Comparison of ENCODE assay signal across 1 cellular context in the genomic region with DNA sequence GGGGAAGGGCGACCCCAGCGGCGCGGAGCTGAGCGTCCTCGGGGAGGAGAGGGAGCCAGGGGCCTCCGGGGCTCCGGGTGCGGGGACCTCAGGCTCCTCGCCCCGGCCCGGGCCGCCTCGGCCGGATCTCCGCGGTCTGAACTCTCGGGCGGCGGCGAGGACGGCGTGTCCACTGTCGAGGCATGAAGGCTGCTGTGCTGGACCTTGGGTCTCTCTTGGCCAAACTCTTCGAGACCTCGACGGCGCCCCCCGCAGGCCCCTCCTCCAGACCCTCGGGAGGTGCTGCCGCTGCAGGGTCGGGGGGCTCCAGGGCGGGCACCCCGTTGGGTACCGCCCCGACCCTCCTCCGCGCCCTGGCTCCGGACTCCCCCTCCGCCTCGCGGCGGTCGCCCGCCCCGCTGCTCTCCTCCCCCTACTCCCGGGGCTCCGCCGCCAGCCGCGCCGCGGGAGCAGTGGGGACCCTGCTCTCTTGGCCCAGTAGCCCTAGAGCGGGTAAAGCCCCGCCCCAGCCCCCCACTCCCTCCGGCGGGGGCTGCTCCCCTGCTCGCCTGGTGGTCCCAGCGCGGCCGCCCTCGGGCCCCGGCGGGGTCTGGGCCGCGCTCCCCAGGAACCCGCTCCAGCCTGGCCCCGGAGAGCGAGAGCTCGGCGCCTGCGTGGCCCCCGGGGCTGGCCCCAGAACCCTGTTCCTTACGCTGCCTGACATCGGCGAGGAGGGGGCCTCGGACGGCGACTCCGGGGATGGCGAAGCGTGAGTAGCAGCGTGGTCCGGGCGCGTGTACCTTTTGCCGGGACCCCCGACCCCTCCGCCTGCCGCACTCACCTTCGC.
A peak's percentile ranks its signal among the peaks of the same experiment; 100 is the strongest.
TF ChIP-seq lines count a peak whose summit lies in the region.

No MANE protein-coding gene starts in this region.

TF ChIP-seq in WTC11, 78 proteins besides CTCF, POLR2A, EP300 and RAD21 (continued from another document):
- TF ChIP-seq, protein P1, sequence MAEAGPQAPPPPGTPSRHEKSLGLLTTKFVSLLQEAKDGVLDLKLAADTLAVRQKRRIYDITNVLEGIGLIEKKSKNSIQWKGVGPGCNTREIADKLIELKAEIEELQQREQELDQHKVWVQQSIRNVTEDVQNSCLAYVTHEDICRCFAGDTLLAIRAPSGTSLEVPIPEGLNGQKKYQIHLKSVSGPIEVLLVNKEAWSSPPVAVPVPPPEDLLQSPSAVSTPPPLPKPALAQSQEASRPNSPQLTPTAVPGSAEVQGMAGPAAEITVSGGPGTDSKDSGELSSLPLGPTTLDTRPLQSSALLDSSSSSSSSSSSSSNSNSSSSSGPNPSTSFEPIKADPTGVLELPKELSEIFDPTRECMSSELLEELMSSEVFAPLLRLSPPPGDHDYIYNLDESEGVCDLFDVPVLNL (CRISPR knock-in tag; IDR thresholded peaks at IDR 0.05; ENCODE audit: borderline replicate concordance, low read depth): no peak
- TF ChIP-seq MYBL2 (CRISPR knock-in tag; IDR thresholded peaks at IDR 0.05) (0 out of 2 replicates have a peak, but pooled peaks have one; percentile 31), GABPB1 (CRISPR knock-in tag; IDR thresholded peaks at IDR 0.05) (no peak), SOX15 (CRISPR knock-in tag; IDR thresholded peaks at IDR 0.05) (no peak), ZNF396 (CRISPR knock-in tag; IDR thresholded peaks at IDR 0.05; ENCODE audit: borderline replicate concordance) (no peak), NFATC4 (CRISPR knock-in tag; IDR thresholded peaks at IDR 0.05) (no peak), ELF4 (CRISPR knock-in tag; IDR thresholded peaks at IDR 0.05; ENCODE audit: low read depth) (no peak), GTF2I (CRISPR knock-in tag; conservative IDR thresholded peaks at IDR 0.05) (no peak), TEAD4 (CRISPR knock-in tag; IDR thresholded peaks at IDR 0.05) (no peak), SP1 (CRISPR knock-in tag; conservative IDR thresholded peaks at IDR 0.05) (no peak), ZNF416 (CRISPR knock-in tag; IDR thresholded peaks at IDR 0.05) (no peak), TEAD1 (CRISPR knock-in tag; IDR thresholded peaks at IDR 0.05) (0 out of 2 replicates have a peak, but pooled peaks have one; percentile 16), KAT7 (CRISPR knock-in tag; IDR thresholded peaks at IDR 0.05; ENCODE audit: borderline replicate concordance) (no peak; the same call in 1 of the 2 replicates), NR3C1 (CRISPR knock-in tag; conservative IDR thresholded peaks at IDR 0.05; ENCODE audit: low read depth) (no peak), FOXK1 (CRISPR knock-in tag; IDR thresholded peaks at IDR 0.05) (peak; percentile 27; the same call in 1 of the 2 replicates), EMX1 (CRISPR knock-in tag; IDR thresholded peaks at IDR 0.05) (no peak), JAZF1 (CRISPR knock-in tag; IDR thresholded peaks at IDR 0.05) (no peak), ESRRA (CRISPR knock-in tag; IDR thresholded peaks at IDR 0.05; ENCODE audit: borderline replicate concordance) (peak; percentile 41; the same call in 1 of the 2 replicates), ZNF219 (CRISPR knock-in tag; IDR thresholded peaks at IDR 0.05; ENCODE audit: borderline replicate concordance) (peak; percentile 17; the same call in 1 of the 2 replicates), ZNF317 (CRISPR knock-in tag; IDR thresholded peaks at IDR 0.05; ENCODE audit: borderline replicate concordance, low read depth) (peak; percentile 34; the same call in 1 of the 2 replicates), TCF7 (CRISPR knock-in tag; IDR thresholded peaks at IDR 0.05; ENCODE audit: low read depth) (no peak), RORB (CRISPR knock-in tag; IDR thresholded peaks at IDR 0.05) (no peak), FOXP1 (CRISPR knock-in tag; IDR thresholded peaks at IDR 0.05; ENCODE audit: borderline replicate concordance) (peak; percentile 76), ZNF423 (CRISPR knock-in tag; IDR thresholded peaks at IDR 0.05) (peak; percentile 31; the same call in 1 of the 2 replicates), SMAD4 (CRISPR knock-in tag; IDR thresholded peaks at IDR 0.05) (no peak), ETV6 (CRISPR knock-in tag; IDR thresholded peaks at IDR 0.05) (no peak), ZNF121 (CRISPR knock-in tag; IDR thresholded peaks at IDR 0.05) (0 out of 2 replicates have a peak, but pooled peaks have one; percentile 1)
- TF ChIP-seq, protein P2, sequence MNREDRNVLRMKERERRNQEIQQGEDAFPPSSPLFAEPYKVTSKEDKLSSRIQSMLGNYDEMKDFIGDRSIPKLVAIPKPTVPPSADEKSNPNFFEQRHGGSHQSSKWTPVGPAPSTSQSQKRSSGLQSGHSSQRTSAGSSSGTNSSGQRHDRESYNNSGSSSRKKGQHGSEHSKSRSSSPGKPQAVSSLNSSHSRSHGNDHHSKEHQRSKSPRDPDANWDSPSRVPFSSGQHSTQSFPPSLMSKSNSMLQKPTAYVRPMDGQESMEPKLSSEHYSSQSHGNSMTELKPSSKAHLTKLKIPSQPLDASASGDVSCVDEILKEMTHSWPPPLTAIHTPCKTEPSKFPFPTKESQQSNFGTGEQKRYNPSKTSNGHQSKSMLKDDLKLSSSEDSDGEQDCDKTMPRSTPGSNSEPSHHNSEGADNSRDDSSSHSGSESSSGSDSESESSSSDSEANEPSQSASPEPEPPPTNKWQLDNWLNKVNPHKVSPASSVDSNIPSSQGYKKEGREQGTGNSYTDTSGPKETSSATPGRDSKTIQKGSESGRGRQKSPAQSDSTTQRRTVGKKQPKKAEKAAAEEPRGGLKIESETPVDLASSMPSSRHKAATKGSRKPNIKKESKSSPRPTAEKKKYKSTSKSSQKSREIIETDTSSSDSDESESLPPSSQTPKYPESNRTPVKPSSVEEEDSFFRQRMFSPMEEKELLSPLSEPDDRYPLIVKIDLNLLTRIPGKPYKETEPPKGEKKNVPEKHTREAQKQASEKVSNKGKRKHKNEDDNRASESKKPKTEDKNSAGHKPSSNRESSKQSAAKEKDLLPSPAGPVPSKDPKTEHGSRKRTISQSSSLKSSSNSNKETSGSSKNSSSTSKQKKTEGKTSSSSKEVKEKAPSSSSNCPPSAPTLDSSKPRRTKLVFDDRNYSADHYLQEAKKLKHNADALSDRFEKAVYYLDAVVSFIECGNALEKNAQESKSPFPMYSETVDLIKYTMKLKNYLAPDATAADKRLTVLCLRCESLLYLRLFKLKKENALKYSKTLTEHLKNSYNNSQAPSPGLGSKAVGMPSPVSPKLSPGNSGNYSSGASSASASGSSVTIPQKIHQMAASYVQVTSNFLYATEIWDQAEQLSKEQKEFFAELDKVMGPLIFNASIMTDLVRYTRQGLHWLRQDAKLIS (CRISPR knock-in tag; IDR thresholded peaks at IDR 0.05; ENCODE audit: borderline replicate concordance): no peak
- TF ChIP-seq, protein P3, sequence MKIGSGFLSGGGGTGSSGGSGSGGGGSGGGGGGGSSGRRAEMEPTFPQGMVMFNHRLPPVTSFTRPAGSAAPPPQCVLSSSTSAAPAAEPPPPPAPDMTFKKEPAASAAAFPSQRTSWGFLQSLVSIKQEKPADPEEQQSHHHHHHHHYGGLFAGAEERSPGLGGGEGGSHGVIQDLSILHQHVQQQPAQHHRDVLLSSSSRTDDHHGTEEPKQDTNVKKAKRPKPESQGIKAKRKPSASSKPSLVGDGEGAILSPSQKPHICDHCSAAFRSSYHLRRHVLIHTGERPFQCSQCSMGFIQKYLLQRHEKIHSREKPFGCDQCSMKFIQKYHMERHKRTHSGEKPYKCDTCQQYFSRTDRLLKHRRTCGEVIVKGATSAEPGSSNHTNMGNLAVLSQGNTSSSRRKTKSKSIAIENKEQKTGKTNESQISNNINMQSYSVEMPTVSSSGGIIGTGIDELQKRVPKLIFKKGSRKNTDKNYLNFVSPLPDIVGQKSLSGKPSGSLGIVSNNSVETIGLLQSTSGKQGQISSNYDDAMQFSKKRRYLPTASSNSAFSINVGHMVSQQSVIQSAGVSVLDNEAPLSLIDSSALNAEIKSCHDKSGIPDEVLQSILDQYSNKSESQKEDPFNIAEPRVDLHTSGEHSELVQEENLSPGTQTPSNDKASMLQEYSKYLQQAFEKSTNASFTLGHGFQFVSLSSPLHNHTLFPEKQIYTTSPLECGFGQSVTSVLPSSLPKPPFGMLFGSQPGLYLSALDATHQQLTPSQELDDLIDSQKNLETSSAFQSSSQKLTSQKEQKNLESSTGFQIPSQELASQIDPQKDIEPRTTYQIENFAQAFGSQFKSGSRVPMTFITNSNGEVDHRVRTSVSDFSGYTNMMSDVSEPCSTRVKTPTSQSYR (CRISPR knock-in tag; IDR thresholded peaks at IDR 0.05): no peak; the same call in 1 of the 2 replicates
- TF ChIP-seq, protein P4, sequence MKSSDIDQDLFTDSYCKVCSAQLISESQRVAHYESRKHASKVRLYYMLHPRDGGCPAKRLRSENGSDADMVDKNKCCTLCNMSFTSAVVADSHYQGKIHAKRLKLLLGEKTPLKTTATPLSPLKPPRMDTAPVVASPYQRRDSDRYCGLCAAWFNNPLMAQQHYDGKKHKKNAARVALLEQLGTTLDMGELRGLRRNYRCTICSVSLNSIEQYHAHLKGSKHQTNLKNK (CRISPR knock-in tag; IDR thresholded peaks at IDR 0.05): no peak
- TF ChIP-seq, protein P5, sequence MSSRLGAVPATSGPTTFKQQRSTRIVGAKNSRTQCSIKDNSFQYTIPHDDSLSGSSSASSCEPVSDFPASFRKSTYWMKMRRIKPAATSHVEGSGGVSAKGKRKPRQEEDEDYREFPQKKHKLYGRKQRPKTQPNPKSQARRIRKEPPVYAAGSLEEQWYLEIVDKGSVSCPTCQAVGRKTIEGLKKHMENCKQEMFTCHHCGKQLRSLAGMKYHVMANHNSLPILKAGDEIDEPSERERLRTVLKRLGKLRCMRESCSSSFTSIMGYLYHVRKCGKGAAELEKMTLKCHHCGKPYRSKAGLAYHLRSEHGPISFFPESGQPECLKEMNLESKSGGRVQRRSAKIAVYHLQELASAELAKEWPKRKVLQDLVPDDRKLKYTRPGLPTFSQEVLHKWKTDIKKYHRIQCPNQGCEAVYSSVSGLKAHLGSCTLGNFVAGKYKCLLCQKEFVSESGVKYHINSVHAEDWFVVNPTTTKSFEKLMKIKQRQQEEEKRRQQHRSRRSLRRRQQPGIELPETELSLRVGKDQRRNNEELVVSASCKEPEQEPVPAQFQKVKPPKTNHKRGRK (CRISPR knock-in tag; IDR thresholded peaks at IDR 0.05; ENCODE audit: borderline replicate concordance): no peak
- TF ChIP-seq, protein P6, sequence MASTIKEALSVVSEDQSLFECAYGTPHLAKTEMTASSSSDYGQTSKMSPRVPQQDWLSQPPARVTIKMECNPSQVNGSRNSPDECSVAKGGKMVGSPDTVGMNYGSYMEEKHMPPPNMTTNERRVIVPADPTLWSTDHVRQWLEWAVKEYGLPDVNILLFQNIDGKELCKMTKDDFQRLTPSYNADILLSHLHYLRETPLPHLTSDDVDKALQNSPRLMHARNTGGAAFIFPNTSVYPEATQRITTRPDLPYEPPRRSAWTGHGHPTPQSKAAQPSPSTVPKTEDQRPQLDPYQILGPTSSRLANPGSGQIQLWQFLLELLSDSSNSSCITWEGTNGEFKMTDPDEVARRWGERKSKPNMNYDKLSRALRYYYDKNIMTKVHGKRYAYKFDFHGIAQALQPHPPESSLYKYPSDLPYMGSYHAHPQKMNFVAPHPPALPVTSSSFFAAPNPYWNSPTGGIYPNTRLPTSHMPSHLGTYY (CRISPR knock-in tag; IDR thresholded peaks at IDR 0.05): no peak
- TF ChIP-seq, protein P7, sequence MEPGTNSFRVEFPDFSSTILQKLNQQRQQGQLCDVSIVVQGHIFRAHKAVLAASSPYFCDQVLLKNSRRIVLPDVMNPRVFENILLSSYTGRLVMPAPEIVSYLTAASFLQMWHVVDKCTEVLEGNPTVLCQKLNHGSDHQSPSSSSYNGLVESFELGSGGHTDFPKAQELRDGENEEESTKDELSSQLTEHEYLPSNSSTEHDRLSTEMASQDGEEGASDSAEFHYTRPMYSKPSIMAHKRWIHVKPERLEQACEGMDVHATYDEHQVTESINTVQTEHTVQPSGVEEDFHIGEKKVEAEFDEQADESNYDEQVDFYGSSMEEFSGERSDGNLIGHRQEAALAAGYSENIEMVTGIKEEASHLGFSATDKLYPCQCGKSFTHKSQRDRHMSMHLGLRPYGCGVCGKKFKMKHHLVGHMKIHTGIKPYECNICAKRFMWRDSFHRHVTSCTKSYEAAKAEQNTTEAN (CRISPR knock-in tag; IDR thresholded peaks at IDR 0.05): no peak
- TF ChIP-seq, protein P8, sequence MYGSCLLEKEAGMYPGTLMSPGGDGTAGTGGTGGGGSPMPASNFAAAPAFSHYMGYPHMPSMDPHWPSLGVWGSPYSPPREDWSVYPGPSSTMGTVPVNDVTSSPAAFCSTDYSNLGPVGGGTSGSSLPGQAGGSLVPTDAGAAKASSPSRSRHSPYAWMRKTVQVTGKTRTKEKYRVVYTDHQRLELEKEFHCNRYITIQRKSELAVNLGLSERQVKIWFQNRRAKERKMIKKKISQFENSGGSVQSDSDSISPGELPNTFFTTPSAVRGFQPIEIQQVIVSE (CRISPR knock-in tag; IDR thresholded peaks at IDR 0.05; ENCODE audit: borderline replicate concordance): no peak
- TF ChIP-seq, protein P9, sequence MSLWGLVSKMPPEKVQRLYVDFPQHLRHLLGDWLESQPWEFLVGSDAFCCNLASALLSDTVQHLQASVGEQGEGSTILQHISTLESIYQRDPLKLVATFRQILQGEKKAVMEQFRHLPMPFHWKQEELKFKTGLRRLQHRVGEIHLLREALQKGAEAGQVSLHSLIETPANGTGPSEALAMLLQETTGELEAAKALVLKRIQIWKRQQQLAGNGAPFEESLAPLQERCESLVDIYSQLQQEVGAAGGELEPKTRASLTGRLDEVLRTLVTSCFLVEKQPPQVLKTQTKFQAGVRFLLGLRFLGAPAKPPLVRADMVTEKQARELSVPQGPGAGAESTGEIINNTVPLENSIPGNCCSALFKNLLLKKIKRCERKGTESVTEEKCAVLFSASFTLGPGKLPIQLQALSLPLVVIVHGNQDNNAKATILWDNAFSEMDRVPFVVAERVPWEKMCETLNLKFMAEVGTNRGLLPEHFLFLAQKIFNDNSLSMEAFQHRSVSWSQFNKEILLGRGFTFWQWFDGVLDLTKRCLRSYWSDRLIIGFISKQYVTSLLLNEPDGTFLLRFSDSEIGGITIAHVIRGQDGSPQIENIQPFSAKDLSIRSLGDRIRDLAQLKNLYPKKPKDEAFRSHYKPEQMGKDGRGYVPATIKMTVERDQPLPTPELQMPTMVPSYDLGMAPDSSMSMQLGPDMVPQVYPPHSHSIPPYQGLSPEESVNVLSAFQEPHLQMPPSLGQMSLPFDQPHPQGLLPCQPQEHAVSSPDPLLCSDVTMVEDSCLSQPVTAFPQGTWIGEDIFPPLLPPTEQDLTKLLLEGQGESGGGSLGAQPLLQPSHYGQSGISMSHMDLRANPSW (CRISPR knock-in tag; conservative IDR thresholded peaks at IDR 0.05; ENCODE audit: low read depth): no peak
- TF ChIP-seq, protein P10, sequence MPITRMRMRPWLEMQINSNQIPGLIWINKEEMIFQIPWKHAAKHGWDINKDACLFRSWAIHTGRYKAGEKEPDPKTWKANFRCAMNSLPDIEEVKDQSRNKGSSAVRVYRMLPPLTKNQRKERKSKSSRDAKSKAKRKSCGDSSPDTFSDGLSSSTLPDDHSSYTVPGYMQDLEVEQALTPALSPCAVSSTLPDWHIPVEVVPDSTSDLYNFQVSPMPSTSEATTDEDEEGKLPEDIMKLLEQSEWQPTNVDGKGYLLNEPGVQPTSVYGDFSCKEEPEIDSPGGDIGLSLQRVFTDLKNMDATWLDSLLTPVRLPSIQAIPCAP (CRISPR knock-in tag; IDR thresholded peaks at IDR 0.05): no peak
- TF ChIP-seq, protein P11, sequence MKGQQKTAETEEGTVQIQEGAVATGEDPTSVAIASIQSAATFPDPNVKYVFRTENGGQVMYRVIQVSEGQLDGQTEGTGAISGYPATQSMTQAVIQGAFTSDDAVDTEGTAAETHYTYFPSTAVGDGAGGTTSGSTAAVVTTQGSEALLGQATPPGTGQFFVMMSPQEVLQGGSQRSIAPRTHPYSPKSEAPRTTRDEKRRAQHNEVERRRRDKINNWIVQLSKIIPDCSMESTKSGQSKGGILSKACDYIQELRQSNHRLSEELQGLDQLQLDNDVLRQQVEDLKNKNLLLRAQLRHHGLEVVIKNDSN (CRISPR knock-in tag; IDR thresholded peaks at IDR 0.05): no peak
